In genomic region chr11:1054143-1055108, GRCh38 we compare ENCODE assay signal across 1 cellular context.
TF ChIP-seq lines count a peak whose summit lies in the region.

No MANE protein-coding gene starts in this region.

TF ChIP-seq in GM23338, 12 proteins besides CTCF, POLR2A, EP300 and RAD21 (continued from another document):
- no peak for TF ChIP-seq REST (IDR thresholded peaks at IDR 0.05; ENCODE audit: unreplicated experiment)
- no peak for TF ChIP-seq ZNF331 (CRISPR knock-in tag; IDR thresholded peaks at IDR 0.05; ENCODE audit: low read depth)
- no peak for TF ChIP-seq ETS1 (IDR thresholded peaks at IDR 0.05)
- no peak for TF ChIP-seq POLR2AphosphoS5 (IDR thresholded peaks at IDR 0.05; ENCODE audit: low read depth)
- no peak for TF ChIP-seq CREB1 (CRISPR knock-in tag; IDR thresholded peaks at IDR 0.05; ENCODE audit: low read depth)
